ENCODE assay signal across 8 cellular contexts in genomic region chr1:32962248-32962896, GRCh38. TPM values are rescaled to one million over a fixed set of nuclear protein-coding genes. Genes with fewer than 3 reads are reported as not detected.
DNase-seq lines count a peak whose midpoint lies in the region; ATAC-seq and TF ChIP-seq lines count a peak whose summit lies in the region.

No MANE protein-coding gene starts in this region.

- H3K27me3 Mint-ChIP-seq in T-helper 2 cell treated with Interferon-gamma antibody and Interleukin-4, amounts not matched to agents 5 μg/mL and 100 μg/mL, for 36 hours (ENCODE audit: low read depth): no peaks in the 10 kb centered on the region
- H3K27me3 Mint-ChIP-seq in glutamatergic neuron (ENCODE audit: unreplicated experiment): peaks cover 5% of the 10 kb centered on the region

- H3K4me3 ChIP-seq in neuronal stem cell (ENCODE audit: low read length in 2 of 2) (peak overlapping the region in 1 of 2 donors; percentile 95), WERI-Rb-1 (ENCODE audit: low read depth, low read length) (no peak overlapping the region)

- TF ChIP-seq CTCF in glutamatergic neuron (IDR thresholded peaks at IDR 0.05; ENCODE audit: partially characterized antibody, unreplicated experiment): no peak
- TF ChIP-seq CTCF in WERI-Rb-1 (IDR thresholded peaks at IDR 0.05; ENCODE audit: low read depth, low read length): no peak

- no peak overlapping the region for H2BK120ac ChIP-seq in neuronal stem cell (ENCODE audit: low read depth, low read length)

- no peak overlapping the region for H4K91ac ChIP-seq in neuronal stem cell (ENCODE audit: low read depth, low read length, poor library complexity)

- H3K4me3 Mint-ChIP-seq in T-helper 2 cell treated with Interferon-gamma antibody and Interleukin-4, amounts not matched to agents 5 μg/mL and 100 μg/mL, for 36 hours: peak overlapping the region; percentile 89
- H3K4me3 Mint-ChIP-seq in glutamatergic neuron (ENCODE audit: unreplicated experiment): peak overlapping the region; percentile 83
- peak overlapping the region; percentile 85 for H3K4me3 Mint-ChIP-seq in stimulated activated effector memory CD8-positive, alpha-beta T cell treated with anti-CD3 and anti-CD28 coated beads, Interleukin-12 subunit alpha, Interleukin-12 subunit beta, amount 100 ng/mL, for 72 hours

- H3K36me3 Mint-ChIP-seq in T-helper 2 cell treated with Interferon-gamma antibody and Interleukin-4, amounts not matched to agents 5 μg/mL and 100 μg/mL, for 36 hours (ENCODE audit: low read depth): peaks cover 11% of the 10 kb centered on the region
- no peaks in the 10 kb centered on the region for H3K36me3 Mint-ChIP-seq in glutamatergic neuron (ENCODE audit: unreplicated experiment)
- peaks cover 45% of the 10 kb centered on the region for H3K36me3 Mint-ChIP-seq in stimulated activated effector memory CD8-positive, alpha-beta T cell treated with anti-CD3 and anti-CD28 coated beads, Interleukin-12 subunit alpha, Interleukin-12 subunit beta, amount 100 ng/mL, for 72 hours

- peaks cover 0 to 7% (median 0%) of the 10 kb centered on the region in 3 experiments for H3K27me3 ChIP-seq in neuronal stem cell (ENCODE audit: control insufficient read depth in 3 of 3, insufficient read depth in 3 of 3, low read depth in 1 of 3, low read length in 3 of 3)
- H3K27me3 ChIP-seq in WERI-Rb-1 (ENCODE audit: insufficient read depth, low read depth, severe bottlenecking): no peaks in the 10 kb centered on the region

- no peak overlapping the region for H2BK15ac ChIP-seq in neuronal stem cell (ENCODE audit: low read length)

- no peak overlapping the region for H3K23ac ChIP-seq in neuronal stem cell (ENCODE audit: low read depth, low read length, poor library complexity)

- no peak overlapping the region for H3K18ac ChIP-seq in neuronal stem cell (ENCODE audit: low read length)

- no peak overlapping the region for H2AFZ ChIP-seq in neuronal stem cell (ENCODE audit: low read length)

- ATAC-seq in GM21576 (IDR thresholded peaks at IDR 0.05; ENCODE audit: unreplicated experiment) (peak; percentile 30), HG02973 (IDR thresholded peaks at IDR 0.05; ENCODE audit: unreplicated experiment) (no peak)
- no peak for ATAC-seq in stimulated activated effector memory CD8-positive, alpha-beta T cell treated with anti-CD3 and anti-CD28 coated beads, Interleukin-12 subunit alpha, Interleukin-12 subunit beta, amount 100 ng/mL, for 72 hours

- DNase-seq in AML-193 (lab: John Stamatoyannopoulos, UW) (peak; percentile 24 to 34), glutamatergic neuron (no peak), neuronal stem cell (ENCODE audit: low spot score) (no peak), WERI-Rb-1 (no peak)
- no peak for DNase-seq in T-helper 2 cell treated with Interferon-gamma antibody and Interleukin-4, amounts not matched to agents 5 μg/mL and 100 μg/mL, for 36 hours (ENCODE audit: low spot score)
- no peak for DNase-seq in stimulated activated effector memory CD8-positive, alpha-beta T cell treated with anti-CD3 and anti-CD28 coated beads, Interleukin-12 subunit alpha, Interleukin-12 subunit beta, amount 100 ng/mL, for 72 hours (ENCODE audit: low spot score in 2 of 2)

- H2BK12ac ChIP-seq in neuronal stem cell (ENCODE audit: low read length): no peak overlapping the region

- H2AK5ac ChIP-seq in neuronal stem cell (ENCODE audit: low read depth, low read length): no peak overlapping the region

- peaks cover 3 to 4% of the 10 kb centered on the region in 2 donors for H3K4me1 ChIP-seq in neuronal stem cell (ENCODE audit: control insufficient read depth in 2 of 2, insufficient read depth in 1 of 2, low read depth in 1 of 2, low read length in 2 of 2)

- H3K36me3 ChIP-seq in neuronal stem cell (replicated peaks in 1 of 2; ENCODE audit: control insufficient read depth in 2 of 2, insufficient read depth in 2 of 2, low read length in 2 of 2) (no peaks in the 10 kb centered on the region), WERI-Rb-1 (peaks cover 5% of the 10 kb centered on the region; the same call in 1 of the 2 replicates)

- peaks cover 3% of the 10 kb centered on the region for H3K79me1 ChIP-seq in neuronal stem cell (ENCODE audit: low read depth, low read length)

- H3K9me3 Mint-ChIP-seq in T-helper 2 cell treated with Interferon-gamma antibody and Interleukin-4, amounts not matched to agents 5 μg/mL and 100 μg/mL, for 36 hours: no peaks in the 10 kb centered on the region
- H3K9me3 Mint-ChIP-seq in glutamatergic neuron (ENCODE audit: unreplicated experiment): peaks cover 5% of the 10 kb centered on the region
- no peaks in the 10 kb centered on the region for H3K9me3 Mint-ChIP-seq in stimulated activated effector memory CD8-positive, alpha-beta T cell treated with anti-CD3 and anti-CD28 coated beads, Interleukin-12 subunit alpha, Interleukin-12 subunit beta, amount 100 ng/mL, for 72 hours

- no peak overlapping the region for H4K8ac ChIP-seq in neuronal stem cell (ENCODE audit: low read depth, low read length)

- no peaks in the 10 kb centered on the region for H3K9me3 ChIP-seq in neuronal stem cell (replicated peaks in 1 of 2; ENCODE audit: control insufficient read depth in 2 of 2, insufficient read depth in 1 of 2, low read depth in 1 of 2, low read length in 2 of 2)
- no peaks in the 10 kb centered on the region for H3K9me3 ChIP-seq in WERI-Rb-1 (ENCODE audit: severe bottlenecking)

- H3K4me2 ChIP-seq in neuronal stem cell (ENCODE audit: insufficient read depth, low read length, poor library complexity, severe bottlenecking): no peak overlapping the region

- no peak overlapping the region for H3K14ac ChIP-seq in neuronal stem cell (ENCODE audit: low read length)

- no CpG with 5 or more reads among the region's 6 CpGs for WGBS in neuronal stem cell (ENCODE audit: extremely low coverage in 2 of 2, insufficient read length in 2 of 2, insufficient replicate concordance in 1 of 2), 2 donors

- H3K9ac ChIP-seq in neuronal stem cell (ENCODE audit: low read depth, low read length, poor library complexity): no peak overlapping the region

- no peak overlapping the region for H2BK5ac ChIP-seq in neuronal stem cell (ENCODE audit: low read length)

- H3K4me1 Mint-ChIP-seq in T-helper 2 cell treated with Interferon-gamma antibody and Interleukin-4, amounts not matched to agents 5 μg/mL and 100 μg/mL, for 36 hours (ENCODE audit: low read depth): peaks cover 56% of the 10 kb centered on the region
- H3K4me1 Mint-ChIP-seq in glutamatergic neuron (ENCODE audit: low read depth, unreplicated experiment): peaks cover 18% of the 10 kb centered on the region
- peaks cover 60% of the 10 kb centered on the region for H3K4me1 Mint-ChIP-seq in stimulated activated effector memory CD8-positive, alpha-beta T cell treated with anti-CD3 and anti-CD28 coated beads, Interleukin-12 subunit alpha, Interleukin-12 subunit beta, amount 100 ng/mL, for 72 hours

- H3K27ac ChIP-seq in neuronal stem cell (replicated peaks; ENCODE audit: low read length): no peak overlapping the region
- H3K27ac ChIP-seq in WERI-Rb-1: no peak overlapping the region

- H3K27ac Mint-ChIP-seq in T-helper 2 cell treated with Interferon-gamma antibody and Interleukin-4, amounts not matched to agents 5 μg/mL and 100 μg/mL, for 36 hours: peak overlapping the region; percentile 79
- H3K27ac Mint-ChIP-seq in glutamatergic neuron (ENCODE audit: unreplicated experiment): no peak overlapping the region
- H3K27ac Mint-ChIP-seq in stimulated activated effector memory CD8-positive, alpha-beta T cell treated with anti-CD3 and anti-CD28 coated beads, Interleukin-12 subunit alpha, Interleukin-12 subunit beta, amount 100 ng/mL, for 72 hours: peak overlapping the region; percentile 79

- no peak overlapping the region for H3K4ac ChIP-seq in neuronal stem cell (ENCODE audit: low read length)

RNA-seq across cellular contexts. Expression of gene RNF19B, which starts 2.2 kb away (rescaled TPM):
- 18.7 TPM for total RNA-seq in glutamatergic neuron (ENCODE audit: unreplicated experiment)
- polyA plus RNA-seq in neuronal stem cell (2013, experiment 1 of 2): 8.9 TPM
- 8.5 TPM for polyA plus RNA-seq in neuronal stem cell (2013, experiment 2 of 2)

Comparison
In these comparisons a context has a peak if more than half of its experiments do, and no peak if none do; other contexts are left out.
1. DNase-seq: peak in AML-193 (2 of 2); none in T-helper 2 cell treated with Interferon-gamma antibody and Interleukin-4, amounts not matched to agents 5 μg/mL and 100 μg/mL, for 36 hours (single experiment), glutamatergic neuron (single experiment), stimulated activated effector memory CD8-positive, alpha-beta T cell treated with anti-CD3 and anti-CD28 coated beads, Interleukin-12 subunit alpha, Interleukin-12 subunit beta, amount 100 ng/mL, for 72 hours (0 of 2), neuronal stem cell (single experiment) and WERI-Rb-1 (single experiment).
2. Peak in every context shown above with its lines, with median percentiles within 50 percentile points of each other: H3K4me3 Mint-ChIP-seq.